ENCODE assay signal across 8 cellular contexts in the genomic region with DNA sequence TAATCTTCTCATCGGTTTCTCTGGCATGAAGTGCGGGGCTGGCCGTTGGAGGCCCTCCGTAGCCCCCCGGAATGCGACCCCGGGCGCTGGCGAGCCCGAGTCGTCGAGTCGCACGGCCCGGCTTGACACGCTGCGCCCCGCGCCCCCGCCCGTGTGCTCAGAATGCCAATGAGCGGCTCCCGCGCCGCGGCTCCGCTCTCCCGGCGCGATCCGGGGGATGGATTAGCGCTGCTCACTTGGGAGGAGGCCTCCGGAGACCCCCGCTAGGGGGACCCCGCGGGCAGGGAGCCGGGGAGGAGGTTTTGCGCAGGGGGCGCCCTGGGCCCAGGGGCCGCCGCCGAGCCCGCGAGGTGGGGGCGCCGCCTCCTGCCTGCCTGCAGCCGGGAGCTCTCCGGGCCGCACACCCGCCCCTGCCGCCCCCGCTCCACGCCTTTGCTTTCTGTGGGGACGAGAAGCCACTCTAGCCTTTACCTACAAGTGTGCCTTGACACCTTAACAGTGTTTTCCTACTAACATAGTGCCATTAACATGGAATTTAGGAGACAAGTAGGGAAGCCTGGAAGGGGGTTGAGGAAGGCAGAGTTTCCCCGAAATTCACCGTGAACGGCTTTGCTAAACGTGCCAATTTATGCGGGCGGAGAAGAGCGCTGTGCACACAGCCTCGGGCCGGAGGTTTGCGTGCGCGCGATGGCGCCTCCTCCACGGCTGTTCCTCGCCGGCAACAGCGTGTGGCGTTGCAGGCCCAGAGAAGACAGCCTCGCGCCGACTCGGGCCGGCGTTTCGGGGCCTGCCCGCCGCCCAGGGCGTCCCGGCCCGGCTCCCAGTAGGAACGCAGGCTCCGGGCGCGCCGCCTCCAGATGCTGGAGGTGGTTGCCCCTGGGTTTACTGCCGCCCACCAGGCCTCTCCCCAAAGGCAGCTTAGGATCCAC. TPM values are rescaled to one million over a fixed set of nuclear protein-coding genes. Genes with fewer than 3 reads are reported as not detected.
DNase-seq lines count a peak whose midpoint lies in the region; ATAC-seq and TF ChIP-seq lines count a peak whose summit lies in the region.

No MANE protein-coding gene starts in this region.

- H3K36me3 Mint-ChIP-seq in activated T-helper 2 cell treated with anti-CD3 and anti-CD28 coated beads, Interferon-gamma antibody, Interleukin-2, Interleukin-4, amounts not matched to agents 10 μg/mL and 5 μg/mL and 100 μg/mL, durations not matched to agents 14 hours and 24 hours and 36 hours (ENCODE audit: low read depth) = no peaks in the 10 kb centered on the region

- DNase-seq in G401 (ENCODE audit: low spot score) = peak; percentile 36
- peak; percentile 83 for DNase-seq in NCI-H69 (lab: John Stamatoyannopoulos, UW)
- peak; percentile 51 for DNase-seq in activated T-helper 2 cell treated with anti-CD3 and anti-CD28 coated beads, Interferon-gamma antibody, Interleukin-2, Interleukin-4, amounts not matched to agents 10 μg/mL and 5 μg/mL and 100 μg/mL, durations not matched to agents 14 hours and 24 hours and 36 hours (ENCODE audit: low spot score)
- peak; percentile 59 for DNase-seq in fibroblast of the aortic adventitia (ENCODE audit: low read depth)
- DNase-seq in osteoblast (ENCODE audit: insufficient read length, low spot score, missing footprints) = peak; percentile 99
- DNase-seq in upper lobe of right lung = peak; percentile 89

- H3K4me3 Mint-ChIP-seq in activated T-helper 2 cell treated with anti-CD3 and anti-CD28 coated beads, Interferon-gamma antibody, Interleukin-2, Interleukin-4, amounts not matched to agents 10 μg/mL and 5 μg/mL and 100 μg/mL, durations not matched to agents 14 hours and 24 hours and 36 hours (ENCODE audit: low read depth) = peak overlapping the region; percentile 42

- H3K4me2 ChIP-seq in osteoblast (ENCODE audit: insufficient read depth, low read length) = peak overlapping the region; percentile 81

- peaks cover 59% of the 10 kb centered on the region for H3K27me3 Mint-ChIP-seq in activated T-helper 2 cell treated with anti-CD3 and anti-CD28 coated beads, Interferon-gamma antibody, Interleukin-2, Interleukin-4, amounts not matched to agents 10 μg/mL and 5 μg/mL and 100 μg/mL, durations not matched to agents 14 hours and 24 hours and 36 hours (ENCODE audit: low read depth)

- peaks cover 83% of the 10 kb centered on the region for H3K27me3 ChIP-seq in osteoblast (ENCODE audit: insufficient read depth, low read length)
- peaks cover 92% of the 10 kb centered on the region for H3K27me3 ChIP-seq in upper lobe of right lung

- ATAC-seq in HG02610 (IDR thresholded peaks at IDR 0.05; ENCODE audit: unreplicated experiment) (peak; percentile 46), upper lobe of right lung (peak; percentile 55), GM21360 (IDR thresholded peaks at IDR 0.05; ENCODE audit: unreplicated experiment) (no peak)

- H3K27ac Mint-ChIP-seq in activated T-helper 2 cell treated with anti-CD3 and anti-CD28 coated beads, Interferon-gamma antibody, Interleukin-2, Interleukin-4, amounts not matched to agents 10 μg/mL and 5 μg/mL and 100 μg/mL, durations not matched to agents 14 hours and 24 hours and 36 hours = no peak overlapping the region

- in situ Hi-C loops in G401 (cut with HindIII; ENCODE audit: low sequenced_read_pairs) = no loop called here

- H3K9me3 Mint-ChIP-seq in activated T-helper 2 cell treated with anti-CD3 and anti-CD28 coated beads, Interferon-gamma antibody, Interleukin-2, Interleukin-4, amounts not matched to agents 10 μg/mL and 5 μg/mL and 100 μg/mL, durations not matched to agents 14 hours and 24 hours and 36 hours = no peaks in the 10 kb centered on the region

- peak; percentile 51 for TF ChIP-seq CTCF in fibroblast of the aortic adventitia (IDR thresholded peaks at IDR 0.05; ENCODE audit: insufficient read depth, low read length)
- peak; percentile 11 for TF ChIP-seq CTCF in osteoblast (IDR thresholded peaks at IDR 0.05; ENCODE audit: extremely low read depth, low read depth, low read length)
- TF ChIP-seq CTCF in upper lobe of right lung (IDR thresholded peaks at IDR 0.05) = peak; percentile 63

- peaks cover 9% of the 10 kb centered on the region for H3K4me1 ChIP-seq in osteoblast (ENCODE audit: insufficient read depth, low read length)
- H3K4me1 ChIP-seq in upper lobe of right lung = peaks cover 40% of the 10 kb centered on the region

- H2AFZ ChIP-seq in osteoblast (ENCODE audit: low read length) = peak overlapping the region; percentile 56

- no peaks in the 10 kb centered on the region for H3K9me3 ChIP-seq in osteoblast (ENCODE audit: low read depth, low read length)
- no peaks in the 10 kb centered on the region for H3K9me3 ChIP-seq in upper lobe of right lung

- no peak overlapping the region for H3K27ac ChIP-seq in osteoblast (ENCODE audit: low read depth, low read length)
- H3K27ac ChIP-seq in upper lobe of right lung = peak overlapping the region; percentile 79

- H4K20me1 ChIP-seq in osteoblast (ENCODE audit: insufficient read depth, low read length) = no peaks in the 10 kb centered on the region

- H3K36me3 ChIP-seq in osteoblast (ENCODE audit: insufficient read depth, low read length) (no peaks in the 10 kb centered on the region), upper lobe of right lung (no peaks in the 10 kb centered on the region)

- intact Hi-C loops in activated T-helper 2 cell treated with anti-CD3 and anti-CD28 coated beads, Interferon-gamma antibody, Interleukin-2, Interleukin-4, amounts not matched to agents 10 μg/mL and 5 μg/mL and 100 μg/mL, durations not matched to agents 14 hours and 24 hours and 36 hours (cut with micrococcal nuclease) = loop anchor here (2.0 kb wide), 5 partner anchors 294 to 1204 kb away; a partner anchor contains a TSS
- intact Hi-C loops in upper lobe of right lung (cut with DNase I) = no loop called here

- peaks cover 17% of the 10 kb centered on the region for H3K4me1 Mint-ChIP-seq in activated T-helper 2 cell treated with anti-CD3 and anti-CD28 coated beads, Interferon-gamma antibody, Interleukin-2, Interleukin-4, amounts not matched to agents 10 μg/mL and 5 μg/mL and 100 μg/mL, durations not matched to agents 14 hours and 24 hours and 36 hours (ENCODE audit: low read depth)

- H3K79me2 ChIP-seq in osteoblast (ENCODE audit: insufficient read depth, low read length) = no peaks in the 10 kb centered on the region

- H3K4me3 ChIP-seq in fibroblast of the aortic adventitia (ENCODE audit: low read depth, low read length) (peak overlapping the region; percentile 54), osteoblast (ENCODE audit: insufficient read depth, low read length) (peak overlapping the region; percentile 63), upper lobe of right lung (peak overlapping the region; percentile 42)

RNA-seq across cellular contexts. Expression of a gene that starts 7.1 kb away (rescaled TPM):
- total RNA-seq in G401 (2014; rRNA removed; shearing (Covaris generic)) = not detected in 2 replicates
- 0.07 and 0.14 TPM in 2 replicates for total RNA-seq in activated T-helper 2 cell treated with anti-CD3 and anti-CD28 coated beads, Interferon-gamma antibody, Interleukin-2, Interleukin-4, amounts not matched to agents 10 μg/mL and 5 μg/mL and 100 μg/mL, durations not matched to agents 14 hours and 24 hours and 36 hours
- total RNA-seq in fibroblast of the aortic adventitia (ENCODE audit: low replicate concordance) (0.36 TPM in 1 of 2 replicates, not detected in the other), osteoblast (not detected in 2 replicates), upper lobe of right lung (10.1 TPM)

Comparison
In these comparisons a context has a peak if more than half of its experiments do, and no peak if none do; other contexts are left out.
1. DNase-seq: peak in every context shown above with its lines; median percentile 99 in osteoblast; 89 in upper lobe of right lung; 83 in NCI-H69; 59 in fibroblast of the aortic adventitia; 51 in activated T-helper 2 cell treated with anti-CD3 and anti-CD28 coated beads, Interferon-gamma antibody, Interleukin-2, Interleukin-4, amounts not matched to agents 10 μg/mL and 5 μg/mL and 100 μg/mL, durations not matched to agents 14 hours and 24 hours and 36 hours; 36 in G401.
2. CTCF ChIP-seq: peak in every context shown above with its lines; median percentile 63 in upper lobe of right lung; 51 in fibroblast of the aortic adventitia; 11 in osteoblast.